8 cellular contexts compared by ENCODE assay signal in the genomic region with DNA sequence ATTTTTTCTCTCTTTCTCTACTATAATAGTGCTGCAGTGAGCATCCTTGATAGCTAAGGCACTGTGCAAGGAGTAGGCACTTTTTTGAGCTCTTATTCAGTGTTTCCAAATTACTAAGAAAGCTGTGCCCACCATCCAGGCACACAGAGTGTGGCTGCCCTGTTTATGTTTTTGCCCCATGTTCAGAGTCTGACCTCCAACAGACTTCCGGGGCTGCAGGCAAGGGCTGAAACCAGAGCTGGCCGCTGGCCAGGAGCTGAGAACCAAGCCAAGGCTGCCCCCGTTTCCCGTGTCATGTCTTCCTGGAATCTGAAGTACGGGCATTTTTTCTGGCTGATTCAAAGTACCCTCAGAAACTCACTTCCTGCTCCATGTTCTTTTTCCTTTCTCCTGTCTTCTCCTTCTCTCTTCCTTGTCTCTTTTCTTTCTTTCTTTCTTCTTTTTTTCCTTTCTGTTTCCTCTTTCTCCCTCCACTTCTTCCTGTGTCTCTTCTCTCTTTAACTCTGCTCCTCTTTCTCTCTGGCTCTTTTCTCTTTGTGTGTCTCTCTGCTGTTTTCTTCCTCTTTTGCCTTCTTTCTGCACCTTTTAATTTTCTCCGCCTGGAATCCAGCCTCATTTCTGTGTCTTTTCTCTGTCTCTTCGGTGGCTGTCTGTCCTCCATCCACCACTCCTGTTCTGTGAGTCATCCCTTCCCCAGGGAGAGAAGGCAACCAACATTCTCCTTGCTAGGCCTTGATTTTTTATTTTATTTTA. TPM values are rescaled to one million over a fixed set of nuclear protein-coding genes. Genes with fewer than 3 reads are reported as not detected.
DNase-seq lines count a peak whose midpoint lies in the region; ATAC-seq and TF ChIP-seq lines count a peak whose summit lies in the region.

No MANE protein-coding gene starts in this region.

- CTCF ChIA-PET in CD8-positive, alpha-beta T cell (lab: Charles Lee), result no interaction called here

- in situ Hi-C loops in transverse colon (cut with MboI; ENCODE audit: low pct_ligation_motif_present in 1 of 4, low pct_unique_long_range_greater_than_20kb in 1 of 4, low sequenced_read_pairs in 3 of 4), result no loop called here

- H3K27ac ChIP-seq in CD8-positive, alpha-beta T cell (ENCODE audit: low read depth, low read length), result no peak overlapping the region
- peak overlapping the region; percentile 38 for H3K27ac ChIP-seq in muscle layer of colon (ENCODE audit: low read depth, low read length)
- peak overlapping the region; percentile 67 to 78 (median 76) for H3K27ac ChIP-seq in transverse colon

- H3K4me3 ChIP-seq in CD8-positive, alpha-beta T cell (ENCODE audit: low read depth, low read length), result no peak overlapping the region
- H3K4me3 ChIP-seq in muscle layer of colon (ENCODE audit: low read depth in 1 of 2, low read length in 2 of 2) (peak overlapping the region; percentile 26 to 43), transverse colon (peak overlapping the region in 1 of 4 donors; percentile 22)

- POLR2A ChIA-PET in CD8-positive, alpha-beta T cell (lab: Charles Lee), result interaction anchor here (0.7 to 1.0 kb wide), 2 partner anchors 45 to 202 kb away, joined by 4 read pairs; a partner anchor contains a TSS

- H3K4me1 ChIP-seq in CD8-positive, alpha-beta T cell (ENCODE audit: insufficient read depth, low read length), result peaks cover 9% of the 10 kb centered on the region
- H3K4me1 ChIP-seq in muscle layer of colon (ENCODE audit: insufficient read depth, low read length) (peaks cover 11% of the 10 kb centered on the region), transverse colon (peaks cover 20 to 46% (median 39%) of the 10 kb centered on the region in 4 donors)

- intact Hi-C loops in CD8-positive, alpha-beta T cell (cut with DNase I, micrococcal nuclease), result no loop called here
- intact Hi-C loops in transverse colon (cut with DNase I; ENCODE audit: low total_unique reads), result no loop called here

- no peak for TF ChIP-seq POLR2A in transverse colon (IDR thresholded peaks at IDR 0.05)

- H3K4me3 Mint-ChIP-seq in CD8-positive, alpha-beta T cell, result peak overlapping the region; percentile 70
- no peak overlapping the region for H3K4me3 Mint-ChIP-seq in endothelial cell (ENCODE audit: unreplicated experiment)

- TF ChIP-seq EP300 in Ishikawa (IDR thresholded peaks at IDR 0.05; ENCODE audit: borderline replicate concordance), result no peak
- no peak for TF ChIP-seq EP300 in transverse colon (IDR thresholded peaks at IDR 0.05; ENCODE audit: low read depth)

- no peaks in the 10 kb centered on the region for H3K27me3 Mint-ChIP-seq in CD8-positive, alpha-beta T cell (ENCODE audit: low read depth)
- H3K27me3 Mint-ChIP-seq in endothelial cell (ENCODE audit: unreplicated experiment), result peaks cover 9% of the 10 kb centered on the region

- no peaks in the 10 kb centered on the region for H3K36me3 ChIP-seq in CD8-positive, alpha-beta T cell (ENCODE audit: insufficient read depth, low read length)
- H3K36me3 ChIP-seq in muscle layer of colon (ENCODE audit: insufficient read depth, low read length) (no peaks in the 10 kb centered on the region), transverse colon (no peaks in the 10 kb centered on the region)

- WGBS in transverse colon (ENCODE audit: low coverage in 1 of 2), 2 donors, result 27 to 32% methylated on average over 6 to 7 of the region's 7 CpGs

- no peaks in the 10 kb centered on the region for H3K9me3 Mint-ChIP-seq in CD8-positive, alpha-beta T cell
- no peaks in the 10 kb centered on the region for H3K9me3 Mint-ChIP-seq in endothelial cell (ENCODE audit: unreplicated experiment)

- H3K36me3 Mint-ChIP-seq in CD8-positive, alpha-beta T cell, result no peaks in the 10 kb centered on the region
- H3K36me3 Mint-ChIP-seq in endothelial cell (ENCODE audit: low read depth, unreplicated experiment), result no peaks in the 10 kb centered on the region

- ATAC-seq in CD8-positive, alpha-beta T cell, result no peak
- ATAC-seq in GM18909 (IDR thresholded peaks at IDR 0.05; ENCODE audit: poor library complexity, unreplicated experiment), result peak; percentile 84

- no peak for TF ChIP-seq CTCF in CD8-positive, alpha-beta T cell (IDR thresholded peaks at IDR 0.05)
- TF ChIP-seq CTCF in endothelial cell (IDR thresholded peaks at IDR 0.05; ENCODE audit: unreplicated experiment), result no peak
- no peak for TF ChIP-seq CTCF in transverse colon (IDR thresholded peaks at IDR 0.05)

- TF ChIP-seq RAD21 in Ishikawa (IDR thresholded peaks at IDR 0.05; ENCODE audit: low read depth), result no peak; the same call in 1 of the 2 replicates

- peak overlapping the region; percentile 81 for H3K27ac Mint-ChIP-seq in CD8-positive, alpha-beta T cell
- H3K27ac Mint-ChIP-seq in endothelial cell (ENCODE audit: unreplicated experiment), result peak overlapping the region; percentile 55

- no peaks in the 10 kb centered on the region for H3K27me3 ChIP-seq in CD8-positive, alpha-beta T cell (ENCODE audit: insufficient read depth, low read length)
- H3K27me3 ChIP-seq in muscle layer of colon (ENCODE audit: control insufficient read depth in 1 of 2, insufficient read depth in 2 of 2, low read length in 2 of 2), result no peaks in the 10 kb centered on the region
- H3K27me3 ChIP-seq in transverse colon, result no peaks in the 10 kb centered on the region

- no peaks in the 10 kb centered on the region for H3K9me3 ChIP-seq in CD8-positive, alpha-beta T cell (ENCODE audit: low read length)
- H3K9me3 ChIP-seq in muscle layer of colon (ENCODE audit: low read length) (no peaks in the 10 kb centered on the region), transverse colon (no peaks in the 10 kb centered on the region)

- peaks cover 12% of the 10 kb centered on the region for H3K4me1 Mint-ChIP-seq in CD8-positive, alpha-beta T cell (ENCODE audit: low read depth)
- H3K4me1 Mint-ChIP-seq in endothelial cell (ENCODE audit: unreplicated experiment), result peaks cover 7% of the 10 kb centered on the region

- peak in 2 of 7 experiments; percentile 6 to 53 for DNase-seq in CD8-positive, alpha-beta T cell
- DNase-seq in SW480 (ENCODE audit: low spot score) (peak; percentile 67), endothelial cell (ENCODE audit: low spot score) (peak; percentile 33), transverse colon (peak; percentile 79), HuH-7 (ENCODE audit: low spot score) (no peak)

- H3K9ac ChIP-seq in muscle layer of colon (ENCODE audit: low read length), result peak overlapping the region; percentile 33

TF ChIP-seq in Ishikawa, 13 proteins besides CTCF, POLR2A, EP300 and RAD21 (continues in another document):
- TF ChIP-seq EGR1 (IDR thresholded peaks at IDR 0.05) (no peak), NFIC (IDR thresholded peaks at IDR 0.05) (peak; percentile 93), ZBTB7A (IDR thresholded peaks at IDR 0.05; ENCODE audit: low read depth) (no peak), CEBPB (IDR thresholded peaks at IDR 0.05) (no peak), YY1 (IDR thresholded peaks at IDR 0.05; ENCODE audit: low read depth) (0 out of 2 replicates have a peak, but pooled peaks have one; percentile 31), FOXM1 (IDR thresholded peaks at IDR 0.05; ENCODE audit: borderline replicate concordance, low read depth) (no peak), CREB1 (IDR thresholded peaks at IDR 0.05; ENCODE audit: low read depth) (no peak), TAF1 (IDR thresholded peaks at IDR 0.05; ENCODE audit: low read depth) (no peak), TEAD4 (IDR thresholded peaks at IDR 0.05) (peak; percentile 37; the same call in 1 of the 2 replicates)
- TF ChIP-seq, protein P1, sequence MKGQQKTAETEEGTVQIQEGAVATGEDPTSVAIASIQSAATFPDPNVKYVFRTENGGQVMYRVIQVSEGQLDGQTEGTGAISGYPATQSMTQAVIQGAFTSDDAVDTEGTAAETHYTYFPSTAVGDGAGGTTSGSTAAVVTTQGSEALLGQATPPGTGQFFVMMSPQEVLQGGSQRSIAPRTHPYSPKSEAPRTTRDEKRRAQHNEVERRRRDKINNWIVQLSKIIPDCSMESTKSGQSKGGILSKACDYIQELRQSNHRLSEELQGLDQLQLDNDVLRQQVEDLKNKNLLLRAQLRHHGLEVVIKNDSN (IDR thresholded peaks at IDR 0.05), result no peak
- TF ChIP-seq, protein P2, sequence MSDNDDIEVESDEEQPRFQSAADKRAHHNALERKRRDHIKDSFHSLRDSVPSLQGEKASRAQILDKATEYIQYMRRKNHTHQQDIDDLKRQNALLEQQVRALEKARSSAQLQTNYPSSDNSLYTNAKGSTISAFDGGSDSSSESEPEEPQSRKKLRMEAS (IDR thresholded peaks at IDR 0.05), result 0 out of 2 replicates have a peak, but pooled peaks have one; percentile 30

RNA-seq across cellular contexts. Expression of a gene that starts 17.0 kb away (rescaled TPM):
- under 1 TPM in 1 of 2 experiments, not detected in 1; 0.19 TPM for total RNA-seq in CD8-positive, alpha-beta T cell
- 0.97 TPM for total RNA-seq in endothelial cell (ENCODE audit: unreplicated experiment)
- total RNA-seq in transverse colon, result 1 to 10 TPM; 1.2 to 8.6 (median 5.1) TPM

RNA-seq across cellular contexts. Expression of a gene that starts 23.6 kb away (rescaled TPM):
- total RNA-seq in CD8-positive, alpha-beta T cell, result not detected
- total RNA-seq in endothelial cell (ENCODE audit: unreplicated experiment) (not detected), transverse colon (not detected)

RNA-seq across cellular contexts. Expression of a gene that starts 39.6 kb away (rescaled TPM):
- total RNA-seq in CD8-positive, alpha-beta T cell, result 10 to 100 TPM; 72.2 to 76.3 TPM
- total RNA-seq in endothelial cell (ENCODE audit: unreplicated experiment), result 203 TPM
- 100 to 1,000 TPM in 2 of 4 donors, 10 to 100 TPM in 1, 1 to 10 TPM in 1; 6.0 to 123 (median 68.4) TPM for total RNA-seq in transverse colon

RNA-seq across cellular contexts. Expression of a gene that starts 45.6 kb away (rescaled TPM):
- 10 to 100 TPM; 39.4 to 49.0 TPM for total RNA-seq in CD8-positive, alpha-beta T cell
- total RNA-seq in endothelial cell (ENCODE audit: unreplicated experiment) (40.9 TPM), transverse colon (10 to 100 TPM in 3 of 4 donors, 1 to 10 TPM in 1; 3.8 to 45.9 (median 31.5) TPM)
